ENCODE assay signal across 24 cellular contexts in genomic region chr11:37978647-37979046, GRCh38.
DNase-seq lines count a peak whose midpoint lies in the region; ATAC-seq, FAIRE-seq and TF ChIP-seq lines count a peak whose summit lies in the region.
"Had no signal": no experiment of that assay in that cellular context is flagged by ENCODE, and none has a peak within 500 bp of the region (broad histone marks: within the 10 kb centered on the region; RNA-seq: fewer than 3 reads in every experiment).

No MANE protein-coding gene starts in this region.

- TF ChIP-seq CTCF in heart right ventricle (IDR thresholded peaks at IDR 0.05) (no peak), endothelial cell of umbilical vein (IDR thresholded peaks at IDR 0.05; ENCODE audit: extremely low read depth in 1 of 2, insufficient read depth in 1 of 2, low read depth in 1 of 2, low read length in 2 of 2) (no peak)

- H3K9ac ChIP-seq in endothelial cell of umbilical vein (replicated peaks; ENCODE audit: extremely low read depth, insufficient read depth, low read length): no peak overlapping the region
- no peak overlapping the region for H3K9ac ChIP-seq in trophoblast cell (ENCODE audit: low read length)
- H3K9ac ChIP-seq: BLaER1 treated with 17β-estradiol and CSF1 and Interleukin-3, amounts not matched to agents 10 nM and 100 nM; KMS-11 had no signal

- H3K36me3 ChIP-seq in heart right ventricle (no peaks in the 10 kb centered on the region), endothelial cell of umbilical vein (ENCODE audit: control insufficient read depth in 2 of 2, extremely low read depth in 1 of 2, insufficient read depth in 2 of 2, low read length in 2 of 2) (no peaks in the 10 kb centered on the region), trophoblast cell (ENCODE audit: control insufficient read depth in 1 of 2, insufficient read depth in 2 of 2, low read length in 2 of 2) (no peaks in the 10 kb centered on the region)
- H3K36me3 ChIP-seq: BLaER1 treated with 17β-estradiol and CSF1 and Interleukin-3, amounts not matched to agents 10 nM and 100 nM had no signal

- CTCF ChIA-PET in endothelial cell of umbilical vein (lab: Charles Lee): interaction anchor here (0.7 to 1.7 kb wide), 2 partner anchors 8 to 11 kb away, joined by 3 to 5 read pairs; no protein-coding TSS in a partner anchor

- H3K4ac ChIP-seq in trophoblast cell (ENCODE audit: low read depth, low read length): no peak overlapping the region

- no TSS peak for BruUV-seq in endothelial cell of umbilical vein (replicated peaks; lab: Mats Ljungman, UMichigan)

- no peak overlapping the region for H3K4me3 ChIP-seq in heart right ventricle
- H3K4me3 ChIP-seq in endothelial cell of umbilical vein (replicated peaks in 1 of 3; ENCODE audit: insufficient read depth in 1 of 3, low read depth in 1 of 3, low read length in 3 of 3): no peak overlapping the region
- H3K4me3 ChIP-seq in trophoblast cell (ENCODE audit: low read depth, low read length): no peak overlapping the region
- H3K4me3 ChIP-seq: BLaER1 treated with 17β-estradiol and CSF1 and Interleukin-3, amounts not matched to agents 10 nM and 100 nM; GM23338 had no signal

- H4K20me1 ChIP-seq in endothelial cell of umbilical vein (replicated peaks; ENCODE audit: control insufficient read depth, extremely low read depth, insufficient read depth, low read length): no peaks in the 10 kb centered on the region
- H4K20me1 ChIP-seq: BLaER1 treated with 17β-estradiol and CSF1 and Interleukin-3, amounts not matched to agents 10 nM and 100 nM had no signal

- no peak overlapping the region for H4K12ac ChIP-seq in trophoblast cell (ENCODE audit: low read depth, low read length)

- no peak overlapping the region for H4K91ac ChIP-seq in trophoblast cell (ENCODE audit: low read depth, low read length)

- H3K23ac ChIP-seq in trophoblast cell (ENCODE audit: low read length): no peak overlapping the region

- POLR2A ChIA-PET in endothelial cell of umbilical vein (lab: Charles Lee): no interaction called here

- no peak overlapping the region for H2BK120ac ChIP-seq in trophoblast cell (ENCODE audit: insufficient read depth, low read length, poor library complexity)

- H3K27me3 ChIP-seq in heart right ventricle (no peaks in the 10 kb centered on the region), endothelial cell of umbilical vein (ENCODE audit: control insufficient read depth in 2 of 2, insufficient read depth in 2 of 2, low read length in 2 of 2) (no peaks in the 10 kb centered on the region), trophoblast cell (ENCODE audit: insufficient read depth, low read length) (no peaks in the 10 kb centered on the region)
- H3K27me3 ChIP-seq: BLaER1 treated with 17β-estradiol and CSF1 and Interleukin-3, amounts not matched to agents 10 nM and 100 nM had no signal

- H3K27ac ChIP-seq in heart right ventricle (no peak overlapping the region), endothelial cell of umbilical vein (ENCODE audit: insufficient read depth, low read depth, low read length) (no peak overlapping the region), trophoblast cell (ENCODE audit: low read depth, low read length) (peak overlapping the region; percentile 44), caudate nucleus (ENCODE audit: low read depth, low read length) (no peak overlapping the region)
- H3K27ac ChIP-seq: BLaER1 treated with 17β-estradiol and CSF1 and Interleukin-3, amounts not matched to agents 10 nM and 100 nM; KMS-11 had no signal

- H3K9me1 ChIP-seq in endothelial cell of umbilical vein (replicated peaks; ENCODE audit: control insufficient read depth, extremely low read depth, insufficient read depth, low read length): no peaks in the 10 kb centered on the region

- DNase-seq in Right ventricle myocardium superior: no peak
- no peak for DNase-seq in heart right ventricle
- peak; percentile 48 for DNase-seq in amniotic epithelial cell (ENCODE audit: low read depth)
- DNase-seq in endothelial cell of umbilical vein (ENCODE audit: low read depth, low spot score): peak; percentile 79
- no peak for DNase-seq in trophoblast cell
- DNase-seq in DMS114 treated with DMSO at 0.1 percent for 48 hours (lab: John Stamatoyannopoulos, UW; ENCODE audit: unreplicated experiment): no peak
- DNase-seq in caudate nucleus (lab: John Stamatoyannopoulos, UW): no peak
- no peak for DNase-seq in RPMI8226
- DNase-seq: 8988T; Caco-2; CD4-positive, alpha-beta memory T cell; DMS 273 treated with DMSO at 0.1 percent for 48 hours; GDM1; HCEC 1CT; NCI-H1092 treated with DMSO at 0.1 percent for 48 hours; NCI-H146; NCI-H2029; NCI-H524 treated with DMSO at 0.1 percent for 48 hours; NCI-H82 had no signal

- H3K4me1 ChIP-seq in heart right ventricle: peaks cover 0 to 8% (median 0%) of the 10 kb centered on the region in 9 donors
- H3K4me1 ChIP-seq in endothelial cell of umbilical vein (ENCODE audit: control insufficient read depth, extremely low read depth, insufficient read depth, low read length): peaks cover 15% of the 10 kb centered on the region
- H3K4me1 ChIP-seq in trophoblast cell (ENCODE audit: control insufficient read depth in 1 of 2, insufficient read depth in 2 of 2, low read length in 2 of 2): peaks cover 0 to 2% of the 10 kb centered on the region in 2 experiments
- H3K4me1 ChIP-seq: BLaER1 treated with 17β-estradiol and CSF1 and Interleukin-3, amounts not matched to agents 10 nM and 100 nM; Caco-2 had no signal

- dilution Hi-C loops in endothelial cell of umbilical vein (cut with MboI; ENCODE audit: extremely low pct_ligation_motif_present, low sequenced_read_pairs): no loop called here

- no peak overlapping the region for H2AK5ac ChIP-seq in trophoblast cell (ENCODE audit: low read length)

- no peak for FAIRE-seq in endothelial cell of umbilical vein (lab: Jason Lieb, UNC)
- FAIRE-seq: GM18507 had no signal

- H2AFZ ChIP-seq in endothelial cell of umbilical vein (ENCODE audit: low read depth, low read length) (peak overlapping the region; percentile 30), trophoblast cell (ENCODE audit: insufficient read depth, low read length, poor library complexity) (no peak overlapping the region)
- H2AFZ ChIP-seq: GM23338 had no signal

- H3K14ac ChIP-seq in trophoblast cell (ENCODE audit: low read length): no peak overlapping the region

- no peak overlapping the region for H3K18ac ChIP-seq in trophoblast cell (ENCODE audit: low read length)

- H3K9me3 ChIP-seq in heart right ventricle: peaks cover 0 to 3% (median 0%) of the 10 kb centered on the region in 11 donors
- H3K9me3 ChIP-seq in endothelial cell of umbilical vein (replicated peaks; ENCODE audit: control insufficient read depth, insufficient read depth, low read length): no peaks in the 10 kb centered on the region
- no peaks in the 10 kb centered on the region for H3K9me3 ChIP-seq in trophoblast cell (ENCODE audit: insufficient read depth, low read depth, low read length)
- H3K9me3 ChIP-seq: BLaER1 treated with 17β-estradiol and CSF1 and Interleukin-3, amounts not matched to agents 10 nM and 100 nM; Caco-2 had no signal

- peak; percentile 36 for ATAC-seq in Right ventricle myocardium superior (ENCODE audit: poor library complexity)
- no peak for ATAC-seq in heart right ventricle
- ATAC-seq: GM23338, Right ventricle myocardium inferior had no signal

- H3K4me2 ChIP-seq in endothelial cell of umbilical vein (ENCODE audit: insufficient read depth, low read length) (peak overlapping the region; percentile 31), trophoblast cell (ENCODE audit: low read length) (peak overlapping the region; percentile 4)
- H3K4me2 ChIP-seq: BLaER1 treated with 17β-estradiol and CSF1 and Interleukin-3, amounts not matched to agents 10 nM and 100 nM; GM23338; KMS-11 had no signal

- intact Hi-C loops in Right ventricle myocardium superior (cut with DNase I): no loop called here
- intact Hi-C loops in heart right ventricle (cut with DNase I): no loop called here
- intact Hi-C loops in endothelial cell of umbilical vein (cut with micrococcal nuclease): no loop called here

- no peak overlapping the region for H4K8ac ChIP-seq in trophoblast cell (ENCODE audit: low read depth, low read length)

- H3K79me1 ChIP-seq in trophoblast cell (ENCODE audit: low read length): no peaks in the 10 kb centered on the region

- peak; percentile 16 for TF ChIP-seq POLR2A in endothelial cell of umbilical vein (IDR thresholded peaks at IDR 0.05; ENCODE audit: low read depth, low read length)

- WGBS in heart right ventricle, 2 donors: 24 to 25% methylated on average over 1 of the region's 1 CpG
- WGBS in trophoblast cell (ENCODE audit: extremely low coverage, insufficient coverage, insufficient read length): no CpG with 5 or more reads among the region's 1 CpG

- H2BK5ac ChIP-seq in trophoblast cell (ENCODE audit: low read depth, low read length, poor library complexity): no peak overlapping the region

- H2BK12ac ChIP-seq in trophoblast cell (ENCODE audit: low read length): no peak overlapping the region

- H3K79me2 ChIP-seq in endothelial cell of umbilical vein (ENCODE audit: control insufficient read depth, insufficient read depth, low read length) (no peaks in the 10 kb centered on the region), trophoblast cell (ENCODE audit: control insufficient read depth, insufficient read depth, low read length, poor library complexity) (no peaks in the 10 kb centered on the region)

TF ChIP-seq in endothelial cell of umbilical vein, 7 proteins besides CTCF, POLR2A, EP300 and RAD21:
- peak; percentile 25 for TF ChIP-seq GATA2 (IDR thresholded peaks at IDR 0.05; ENCODE audit: insufficient read depth, insufficient read length, low read depth, low read length)
- TF ChIP-seq POLR2AphosphoS5 (IDR thresholded peaks at IDR 0.05; ENCODE audit: insufficient read depth, low read depth, low read length): no peak

Comparison
In these comparisons a context has a peak if more than half of its experiments do, and no peak if none do; other contexts are left out.
1. DNase-seq: peak in amniotic epithelial cell (single experiment) and endothelial cell of umbilical vein (single experiment); none in Right ventricle myocardium superior (single experiment), heart right ventricle (0 of 2), trophoblast cell (0 of 2), DMS114 treated with DMSO at 0.1 percent for 48 hours (single experiment), caudate nucleus (0 of 61) and RPMI8226 (single experiment).